Comparison of ENCODE assay signal across 8 cellular contexts in the genomic region with DNA sequence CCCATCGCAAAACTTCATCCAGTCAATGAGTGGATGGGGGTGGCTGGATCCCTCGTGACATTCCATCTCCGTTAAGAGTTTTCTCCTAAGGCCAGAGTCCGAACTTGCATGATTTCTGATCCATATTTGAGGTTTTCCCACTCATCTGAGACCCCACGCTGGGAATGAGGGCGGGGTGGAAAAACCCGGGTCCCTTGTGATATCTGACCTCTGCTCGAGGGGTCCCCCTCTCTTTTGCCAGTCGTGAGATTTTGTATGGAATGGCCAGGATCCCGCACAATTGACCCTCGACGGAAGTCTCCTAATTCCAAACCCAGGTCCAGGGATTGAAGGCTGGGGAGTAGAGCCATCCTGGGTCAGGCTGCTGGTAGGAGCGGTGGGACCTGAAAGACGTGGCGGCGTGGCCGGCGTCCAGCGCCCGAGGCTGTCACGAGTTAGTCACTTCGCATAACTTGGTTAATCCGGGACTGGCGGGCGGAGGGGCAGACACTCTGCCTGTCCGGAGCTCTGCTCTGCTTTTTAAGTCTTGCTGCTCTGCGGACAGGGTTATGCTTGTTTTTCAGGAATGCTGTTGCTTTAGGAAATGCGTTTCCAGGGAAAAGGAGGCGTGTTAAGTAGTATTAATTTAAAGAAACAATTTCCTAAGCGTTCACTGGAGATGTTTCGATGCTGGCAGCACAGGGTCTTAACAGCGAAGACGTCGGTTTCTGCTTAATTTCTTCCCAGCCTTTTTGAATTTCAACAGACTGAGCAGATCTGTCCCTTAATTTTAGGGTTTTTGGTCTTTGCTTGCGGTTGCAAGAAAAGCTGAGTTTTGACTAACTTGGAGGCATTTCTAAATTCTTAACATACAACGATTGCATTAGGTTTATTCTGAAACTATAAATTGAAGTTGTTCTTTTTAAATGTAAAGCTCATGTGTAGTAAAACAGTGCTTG.
DNase-seq lines count a peak whose midpoint lies in the region; ATAC-seq and TF ChIP-seq lines count a peak whose summit lies in the region.

No MANE protein-coding gene starts in this region.

- H3K27me3 ChIP-seq in HUES6 (ENCODE audit: control insufficient read depth, insufficient read depth, low read length) (no peaks in the 10 kb centered on the region), WERI-Rb-1 (ENCODE audit: insufficient read depth, low read depth, severe bottlenecking) (no peaks in the 10 kb centered on the region)

- DNase-seq in ACHN (peak; percentile 72), WERI-Rb-1 (peak; percentile 69), kidney glomerular epithelial cell (lab: John Stamatoyannopoulos, UW) (peak; percentile 29), NCI-H2107 (lab: John Stamatoyannopoulos, UW) (no peak)
- DNase-seq in stimulated activated CD4-positive, alpha-beta T cell treated with anti-CD3 and anti-CD28 coated beads, Interleukin-15, amount 100 ng/mL, for 24 hours = peak; percentile 71

- peak overlapping the region; percentile 93 for H3K9ac ChIP-seq in HUES6 (ENCODE audit: low read length)

- H3K4me3 ChIP-seq in HUES6 (ENCODE audit: low read depth, low read length) (peak overlapping the region; percentile 98), WERI-Rb-1 (ENCODE audit: low read depth, low read length) (peak overlapping the region; percentile 99)

- peak overlapping the region; percentile 62; the same call in 1 of the 2 replicates for H3K27ac ChIP-seq in HUES6 (ENCODE audit: low read depth, low read length)
- peak overlapping the region; percentile 84 for H3K27ac ChIP-seq in WERI-Rb-1
- H3K27ac ChIP-seq in cingulate gyrus (ENCODE audit: low read depth, low read length) = peak overlapping the region; percentile 95

- in situ Hi-C loops in ACHN (cut with HindIII; ENCODE audit: low pct_ligation_motif_present, low pct_unique_long_range_greater_than_20kb, low sequenced_read_pairs) = no loop called here

- H3K36me3 ChIP-seq in HUES6 (ENCODE audit: control insufficient read depth, insufficient read depth, low read length) (no peaks in the 10 kb centered on the region), WERI-Rb-1 (peaks cover 4% of the 10 kb centered on the region)

- no peak for TF ChIP-seq CTCF in WERI-Rb-1 (IDR thresholded peaks at IDR 0.05; ENCODE audit: low read depth, low read length)

- peak; percentile 1 for ATAC-seq in GM18517 (IDR thresholded peaks at IDR 0.05; ENCODE audit: unreplicated experiment)

- H3K9me3 ChIP-seq in HUES6 (ENCODE audit: control insufficient read depth, insufficient read depth, low read depth, low read length) (peaks cover 3% of the 10 kb centered on the region; the same call in 1 of the 2 replicates), WERI-Rb-1 (ENCODE audit: severe bottlenecking) (no peaks in the 10 kb centered on the region)

- peaks cover 21% of the 10 kb centered on the region for H3K4me1 ChIP-seq in HUES6 (ENCODE audit: control insufficient read depth, insufficient read depth, low read length)
